8 cellular contexts compared by ENCODE assay signal in the genomic region with DNA sequence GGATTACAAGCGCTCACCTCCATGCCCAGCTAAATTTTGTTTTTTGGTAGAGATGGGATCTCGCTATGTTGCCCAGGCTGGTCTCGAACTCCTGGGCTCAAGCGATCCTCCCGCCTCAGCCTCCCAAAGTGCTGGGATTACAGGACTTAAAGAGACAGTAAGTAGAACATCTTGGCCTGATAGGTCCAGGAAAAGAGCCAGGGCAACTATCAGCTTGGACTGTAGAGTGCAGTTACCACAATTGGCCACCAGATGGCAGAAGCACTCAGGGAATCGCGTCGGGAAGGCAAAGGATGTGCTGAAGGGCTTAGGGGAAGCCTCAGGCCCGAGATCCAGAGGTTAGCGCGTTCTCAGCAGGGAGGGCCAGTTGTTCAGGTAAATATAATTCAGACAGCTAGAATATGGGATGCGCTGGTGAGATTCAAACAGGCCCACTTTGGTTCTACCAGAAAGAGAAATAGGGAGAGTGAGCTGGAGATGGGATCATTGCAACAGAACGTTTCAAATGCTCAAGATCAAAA. TPM values are rescaled to one million over a fixed set of nuclear protein-coding genes. Genes with fewer than 3 reads are reported as not detected.
DNase-seq lines count a peak whose midpoint lies in the region; ATAC-seq and TF ChIP-seq lines count a peak whose summit lies in the region.

No MANE protein-coding gene starts in this region.

- intact Hi-C loops in right lobe of liver (cut with DNase I): loop anchor here in 1 of 2 donors (5.0 kb wide), 1 partner anchor 233 kb away; no protein-coding TSS in a partner anchor

- TF ChIP-seq CTCF in right lobe of liver (IDR thresholded peaks at IDR 0.05): peak; percentile 94 to 98 (median 94)

- peaks cover 0 to 25% (median 14%) of the 10 kb centered on the region in 4 donors for H3K4me1 ChIP-seq in right lobe of liver

- H3K4me3 ChIP-seq in right lobe of liver: no peak overlapping the region

- DNase-seq in AG08396 (ENCODE audit: low spot score) (peak; percentile 84), NCI-H226 (peak; percentile 60), dedifferentiated amniotic fluid mesenchymal stem cell (ENCODE audit: extremely low spot score) (peak; percentile 73), right lobe of liver (peak; percentile 70 to 83 (median 71))
- peak; percentile 79 for DNase-seq in activated CD4-positive, alpha-beta T cell treated with anti-CD3 and anti-CD28 coated beads for 48 hours
- peak; percentile 37 to 53 (median 51) for DNase-seq in stimulated activated CD4-positive, alpha-beta T cell treated with anti-CD3 and anti-CD28 coated beads, TNF-alpha, amount 100 ng/mL, for 48 hours (ENCODE audit: low read depth in 3 of 3)

- H3K27ac ChIP-seq in right lobe of liver: no peak overlapping the region

- TF ChIP-seq POLR2A in right lobe of liver (IDR thresholded peaks at IDR 0.05): no peak

- no peaks in the 10 kb centered on the region for H3K36me3 ChIP-seq in right lobe of liver

- WGBS in right lobe of liver (ENCODE audit: insufficient coverage, low coverage, low lambda C conversion rate, missing lambda C conversion rate): 12% methylated on average over 13 of the region's 13 CpGs

- ATAC-seq in GM18519 (IDR thresholded peaks at IDR 0.05; ENCODE audit: low FRiP score, unreplicated experiment) (peak; percentile 54), HG03064 (IDR thresholded peaks at IDR 0.05; ENCODE audit: low read depth, unreplicated experiment) (peak; percentile 58), right lobe of liver (peak; percentile 64 to 82 (median 68))

- no peaks in the 10 kb centered on the region for H3K27me3 ChIP-seq in right lobe of liver

- no peaks in the 10 kb centered on the region for H3K9me3 ChIP-seq in right lobe of liver

RNA-seq across cellular contexts. Expression of gene C9orf57, which starts 21.5 kb away (rescaled TPM):
- not detected for total RNA-seq in right lobe of liver
